ENCODE assay signal across 24 cellular contexts in the genomic region with DNA sequence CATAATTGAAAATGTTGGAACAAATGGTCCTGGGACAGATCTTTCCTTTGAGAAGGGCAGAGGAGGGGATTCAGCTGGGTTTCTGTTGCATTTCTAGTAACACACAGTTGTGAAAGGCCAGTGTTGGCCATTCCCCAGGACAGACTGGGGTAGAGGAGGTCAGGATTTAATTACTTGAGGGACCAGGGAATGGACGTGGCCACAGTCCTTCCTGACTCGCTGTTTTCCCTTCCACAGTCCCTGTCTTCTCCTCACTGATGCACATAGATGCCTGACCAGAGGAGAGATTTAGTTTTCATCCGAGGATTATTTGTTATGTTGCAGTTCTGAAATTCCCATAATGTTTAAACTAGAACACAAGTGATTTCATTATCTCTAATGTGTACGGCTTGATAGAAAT. TPM values are rescaled to one million over a fixed set of nuclear protein-coding genes. Genes with fewer than 3 reads are reported as not detected.
"Had no signal": no experiment of that assay in that cellular context is flagged by ENCODE, and none has a peak within 500 bp of the region (broad histone marks: within the 10 kb centered on the region; RNA-seq: fewer than 3 reads in every experiment).

No MANE protein-coding gene starts in this region.

- H3K9me3 Mint-ChIP-seq: activated B cell treated with CpG ODN at 0.5 μM for 24 hours; activated CD4-positive, alpha-beta memory T cell treated with anti-CD3 and anti-CD28 coated beads for 36 hours; activated naive CD4-positive, alpha-beta T cell treated with anti-CD3 and anti-CD28 coated beads, Interleukin-2, amount 50 U/mL, for 72 hours; naive thymus-derived CD8-positive, alpha-beta T cell; stimulated activated naive CD8-positive, alpha-beta T cell treated with anti-CD3 and anti-CD28 coated beads, Interleukin-15, Interleukin-2, amounts not matched to agents 100 ng/mL and 50 ng/mL, for 24 hours had no signal

- H3K27ac Mint-ChIP-seq: activated CD4-positive, alpha-beta memory T cell treated with anti-CD3 and anti-CD28 coated beads for 36 hours; activated naive CD4-positive, alpha-beta T cell treated with anti-CD3 and anti-CD28 coated beads, Interleukin-2, amount 50 U/mL, for 72 hours; naive thymus-derived CD8-positive, alpha-beta T cell; stimulated activated naive CD8-positive, alpha-beta T cell treated with anti-CD3 and anti-CD28 coated beads, Interleukin-15, Interleukin-2, amounts not matched to agents 100 ng/mL and 50 ng/mL, for 24 hours had no signal

- H3K9me3 ChIP-seq: adrenal gland, ascending aorta, left lung, ovary, prostate gland, tibial artery had no signal

- ATAC-seq: activated naive CD4-positive, alpha-beta T cell treated with anti-CD3 and anti-CD28 coated beads, Interleukin-2, amount 50 U/mL, for 72 hours; esophagus mucosa; left lung; naive thymus-derived CD8-positive, alpha-beta T cell had no signal

- H3K27me3 Mint-ChIP-seq: activated B cell treated with CpG ODN at 0.5 μM for 24 hours had no signal

- H3K4me3 ChIP-seq: adrenal gland, ascending aorta, left lung, ovary, prostate gland, tibial artery had no signal

- H3K4me3 Mint-ChIP-seq: activated B cell treated with CpG ODN at 0.5 μM for 24 hours; activated CD4-positive, alpha-beta memory T cell treated with anti-CD3 and anti-CD28 coated beads for 36 hours; stimulated activated naive CD8-positive, alpha-beta T cell treated with anti-CD3 and anti-CD28 coated beads, Interleukin-15, Interleukin-2, amounts not matched to agents 100 ng/mL and 50 ng/mL, for 24 hours had no signal

- DNase-seq: activated B cell treated with CpG ODN at 0.5 μM for 24 hours; activated CD4-positive, alpha-beta memory T cell treated with anti-CD3 and anti-CD28 coated beads for 36 hours; activated CD4-positive, alpha-beta T cell treated with anti-CD3 and anti-CD28 coated beads for 4 hours; activated gamma-delta T cell treated with Interleukin-2 at 50 U/mL for 16 hours; activated T-cell treated with anti-CD3 and anti-CD28 coated beads, Interleukin-2, amount 50 U/mL, for 1 hour; adrenal gland; central memory CD4-positive, alpha-beta T cell; effector memory CD4-positive, alpha-beta T cell; foreskin melanocyte; kidney; left lung; naive thymus-derived CD8-positive, alpha-beta T cell; ovary; stimulated activated CD4-positive, alpha-beta T cell treated with anti-CD3 and anti-CD28 coated beads, Interleukin-12 subunit alpha, Interleukin-12 subunit beta, amount 100 ng/mL, for 4 hours; stimulated activated CD4-positive, alpha-beta T cell treated with anti-CD3 and anti-CD28 coated beads, Interleukin-4, amount 100 ng/mL, for 4 hours; substantia nigra; T-helper 1 cell; T1000; tibial artery had no signal

- H3K36me3 Mint-ChIP-seq: activated CD4-positive, alpha-beta memory T cell treated with anti-CD3 and anti-CD28 coated beads for 36 hours; activated naive CD4-positive, alpha-beta T cell treated with anti-CD3 and anti-CD28 coated beads, Interleukin-2, amount 50 U/mL, for 72 hours; naive thymus-derived CD8-positive, alpha-beta T cell had no signal

- H3K4me1 ChIP-seq: ascending aorta, prostate gland, tibial artery had no signal

- H3K36me3 ChIP-seq: adrenal gland, ascending aorta, left lung, ovary, prostate gland, tibial artery had no signal

- H3K27ac ChIP-seq: adrenal gland, ascending aorta, left lung, ovary, prostate gland, tibial artery had no signal

- H3K27me3 ChIP-seq: adrenal gland, ascending aorta, left lung, ovary had no signal

RNA-seq across cellular contexts. Expression of gene CA4, which starts 45.8 kb away (rescaled TPM):
- total RNA-seq: activated B cell treated with CpG ODN at 0.5 μM for 24 hours; activated CD4-positive, alpha-beta memory T cell treated with anti-CD3 and anti-CD28 coated beads for 36 hours; activated naive CD4-positive, alpha-beta T cell treated with anti-CD3 and anti-CD28 coated beads, Interleukin-2, amount 50 U/mL, for 72 hours; naive thymus-derived CD8-positive, alpha-beta T cell had no signal
- polyA plus RNA-seq: naive thymus-derived CD8-positive, alpha-beta T cell had no signal
